7 cellular contexts compared by ENCODE assay signal in genomic region chr9:136720251-136720886, GRCh38. TPM values are rescaled to one million over a fixed set of nuclear protein-coding genes. Genes with fewer than 3 reads are reported as not detected.
A peak's percentile ranks its signal among the peaks of the same experiment; 100 is the strongest.
DNase-seq lines count a peak whose midpoint lies in the region; TF ChIP-seq lines count a peak whose summit lies in the region.
"Had no signal": no experiment of that assay in that cellular context is flagged by ENCODE, and none has a peak within 500 bp of the region (broad histone marks: within the 10 kb centered on the region; RNA-seq: fewer than 3 reads in every experiment).

No MANE protein-coding gene starts in this region.

- DNase-seq in ecto neural progenitor cell (ENCODE audit: low spot score) (peak; percentile 87), ovary (peak in 3 of 5 donors; percentile 48 to 69 (median 51)), T1000 (lab: John Stamatoyannopoulos, UW) (no peak), GM13976 (ENCODE audit: low spot score) (no peak), HEK293T (ENCODE audit: extremely low spot score) (no peak)
- DNase-seq: RPMI8226 had no signal

- TF ChIP-seq EP300 in ovary (IDR thresholded peaks at IDR 0.05), result no peak

- in situ Hi-C loops in GM13976 (cut with MboI; ENCODE audit: low sequenced_read_pairs, unreplicated experiment), result no loop called here

- no peak overlapping the region; the same call in 1 of the 2 replicates for H3K9ac ChIP-seq in HUES48 (ENCODE audit: low read depth, low read length)

- no peak for TF ChIP-seq POLR2A in ovary (IDR thresholded peaks at IDR 0.05)

- H3K27me3 ChIP-seq in HUES48 (ENCODE audit: control insufficient read depth, insufficient read depth, low read length), result no peaks in the 10 kb centered on the region
- no peaks in the 10 kb centered on the region for H3K27me3 ChIP-seq in ovary

- no peaks in the 10 kb centered on the region for H3K9me3 ChIP-seq in HUES48 (ENCODE audit: control insufficient read depth, insufficient read depth, low read length)
- no peaks in the 10 kb centered on the region for H3K9me3 ChIP-seq in ovary

- H3K36me3 ChIP-seq in HUES48 (ENCODE audit: control insufficient read depth, insufficient read depth, low read length), result peaks cover 35% of the 10 kb centered on the region
- no peaks in the 10 kb centered on the region for H3K36me3 ChIP-seq in ovary

- WGBS in ovary, 3 donors, result 25 to 35% (median 27%) methylated on average over 12 to 19 of the region's 19 CpGs

- CTCF ChIA-PET in HEK293T (lab: Yijun Ruan, JAX), result no interaction called here

- H3K4me3 ChIP-seq in HUES48 (ENCODE audit: low read depth, low read length) (no peak overlapping the region), ovary (no peak overlapping the region)

- intact Hi-C loops in ovary (cut with DNase I), result no loop called here

- POLR2A ChIA-PET in HEK293T (lab: Yijun Ruan, JAX), result interaction anchor here (3.2 kb wide), 1 partner anchor 9 kb away, joined by 14 read pairs; no protein-coding TSS in a partner anchor

- TF ChIP-seq CTCF in ovary (IDR thresholded peaks at IDR 0.05), result no peak
- no peak for TF ChIP-seq CTCF in GM13976 (IDR thresholded peaks at IDR 0.05; ENCODE audit: borderline replicate concordance, control extremely low read depth, extremely low read depth, insufficient read depth, missing control alignments)

- H3K27ac ChIP-seq in HUES48 (ENCODE audit: low read depth, low read length) (peak overlapping the region; percentile 56), ovary (no peak overlapping the region)

- peaks cover 5% of the 10 kb centered on the region; the same call in 1 of the 2 replicates for H3K4me1 ChIP-seq in HUES48 (ENCODE audit: control insufficient read depth, insufficient read depth, low read length)
- H3K4me1 ChIP-seq in ovary (ENCODE audit: insufficient read depth), result no peaks in the 10 kb centered on the region

TF ChIP-seq in HEK293T, 16 proteins besides CTCF, POLR2A, EP300 and RAD21:
- TF ChIP-seq SUZ12 (IDR thresholded peaks at IDR 0.05), result no peak
- no peak for TF ChIP-seq ZNF384 (IDR thresholded peaks at IDR 0.05)
- TF ChIP-seq, protein P1, sequence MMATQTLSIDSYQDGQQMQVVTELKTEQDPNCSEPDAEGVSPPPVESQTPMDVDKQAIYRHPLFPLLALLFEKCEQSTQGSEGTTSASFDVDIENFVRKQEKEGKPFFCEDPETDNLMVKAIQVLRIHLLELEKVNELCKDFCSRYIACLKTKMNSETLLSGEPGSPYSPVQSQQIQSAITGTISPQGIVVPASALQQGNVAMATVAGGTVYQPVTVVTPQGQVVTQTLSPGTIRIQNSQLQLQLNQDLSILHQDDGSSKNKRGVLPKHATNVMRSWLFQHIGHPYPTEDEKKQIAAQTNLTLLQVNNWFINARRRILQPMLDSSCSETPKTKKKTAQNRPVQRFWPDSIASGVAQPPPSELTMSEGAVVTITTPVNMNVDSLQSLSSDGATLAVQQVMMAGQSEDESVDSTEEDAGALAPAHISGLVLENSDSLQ (IDR thresholded peaks at IDR 0.05), result no peak
- TF ChIP-seq L3MBTL2 (conservative IDR thresholded peaks at IDR 0.05), result no peak
- TF ChIP-seq FOXK2 (IDR thresholded peaks at IDR 0.05), result no peak
- TF ChIP-seq TARDBP (IDR thresholded peaks at IDR 0.05), result no peak
- TF ChIP-seq ELF4 (IDR thresholded peaks at IDR 0.05), result no peak
- no peak for TF ChIP-seq CTBP1 (IDR thresholded peaks at IDR 0.05; ENCODE audit: borderline replicate concordance)
- no peak for TF ChIP-seq LEF1 (IDR thresholded peaks at IDR 0.05; ENCODE audit: borderline replicate concordance)
- TF ChIP-seq NFRKB (IDR thresholded peaks at IDR 0.05), result no peak
- TF ChIP-seq BHLHE40 (IDR thresholded peaks at IDR 0.05; ENCODE audit: borderline replicate concordance), result no peak
- TF ChIP-seq HDGF (IDR thresholded peaks at IDR 0.05; ENCODE audit: borderline replicate concordance), result no peak
- no peak for TF ChIP-seq ARNT (IDR thresholded peaks at IDR 0.05)
- TF ChIP-seq FOXA1 (IDR thresholded peaks at IDR 0.05), result no peak
- TF ChIP-seq SP1 (IDR thresholded peaks at IDR 0.05), result no peak
- no peak for TF ChIP-seq FOXM1 (IDR thresholded peaks at IDR 0.05; ENCODE audit: borderline replicate concordance)
TF ChIP-seq in HEK293T: peak in this region for 0.

RNA-seq across cellular contexts. Expression of gene DIPK1B, which starts 8.0 kb away (rescaled TPM):
- total RNA-seq in ovary, result 10 to 100 TPM in 5 of 7 donors, 1 to 10 TPM in 2; 5.2 to 23.4 (median 13.1) TPM
- 10 to 100 TPM in 1 of 2 donors, 1 to 10 TPM in 1; 2.9 to 15.0 TPM for polyA plus RNA-seq in ovary

RNA-seq across cellular contexts. Expression of gene LCN10, which starts 22.4 kb away (rescaled TPM):
- total RNA-seq in ovary, result 10 to 100 TPM in 2 of 7 donors, 1 to 10 TPM in 5; 1.4 to 45.4 (median 4.5) TPM
- polyA plus RNA-seq in ovary, result 10 to 100 TPM in 1 of 2 donors, 1 to 10 TPM in 1; 2.4 to 15.2 TPM

RNA-seq across cellular contexts. Expression of gene LCN6, which starts 28.0 kb away (rescaled TPM):
- total RNA-seq in ovary, result 10 to 100 TPM in 3 of 7 donors, 1 to 10 TPM in 4; 1.8 to 59.3 (median 8.3) TPM
- polyA plus RNA-seq in ovary, result 10 to 100 TPM in 1 of 2 donors, 1 to 10 TPM in 1; 1.6 to 33.4 TPM

RNA-seq across cellular contexts. Expression of gene AGPAT2, which starts 33.1 kb away (rescaled TPM):
- total RNA-seq in ovary, result 10 to 100 TPM; 14.4 to 40.9 (median 24.8) TPM
- 10 to 100 TPM in 1 of 2 donors, 1 to 10 TPM in 1; 6.1 to 23.9 TPM for polyA plus RNA-seq in ovary

RNA-seq across cellular contexts. Expression of gene LCN8, which starts 37.7 kb away (rescaled TPM):
- 1 to 10 TPM in 1 of 7 donors, under 1 TPM in 1, not detected in 5; 0.23 to 3.0 TPM for total RNA-seq in ovary
- polyA plus RNA-seq in ovary, result under 1 TPM in 1 of 2 donors, not detected in 1; 0.36 TPM

Comparison
In these comparisons a context has a peak if more than half of its experiments do, and no peak if none do; other contexts are left out.
1. DNase-seq: peak in ecto neural progenitor cell (single experiment) and ovary (3 of 5); none in T1000 (single experiment), GM13976 (single experiment) and HEK293T (single experiment).